ENCODE assay signal across 8 cellular contexts in the genomic region with DNA sequence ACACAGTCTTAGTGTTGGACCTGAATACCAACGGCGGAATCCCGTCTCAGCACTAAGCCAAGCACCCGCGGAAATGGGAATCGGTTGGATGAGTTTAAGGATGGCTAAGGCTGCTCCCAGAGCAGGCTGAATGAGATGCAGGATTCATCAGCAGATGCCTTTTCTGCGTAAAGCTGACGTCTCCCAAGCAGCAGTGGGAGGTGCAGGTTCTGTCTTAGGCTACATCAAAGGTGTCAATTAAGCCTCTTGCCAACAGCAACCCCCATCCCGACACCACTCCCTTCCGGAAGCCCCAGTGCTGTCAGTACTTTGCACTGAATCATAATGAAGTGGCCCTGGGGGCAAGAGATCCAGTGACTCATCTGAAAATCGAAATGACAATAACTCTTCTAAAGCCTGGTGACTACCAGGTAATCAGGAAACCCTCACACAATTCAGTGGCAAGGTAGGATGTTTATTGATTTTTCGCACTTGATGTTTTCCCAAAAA.
DNase-seq lines count a peak whose midpoint lies in the region; ATAC-seq and TF ChIP-seq lines count a peak whose summit lies in the region.
"Had no signal": no experiment of that assay in that cellular context is flagged by ENCODE, and none has a peak within 500 bp of the region (broad histone marks: within the 10 kb centered on the region; RNA-seq: fewer than 3 reads in every experiment).

No MANE protein-coding gene starts in this region.

- peak overlapping the region; percentile 97 for H3K27ac Mint-ChIP-seq in GM23338
- H3K27ac Mint-ChIP-seq in activated T-helper 1 cell treated with anti-CD3 and anti-CD28 coated beads, Interleukin-12 subunit alpha, Interleukin-12 subunit beta, Interleukin-2, Interleukin-4 antibody, amounts not matched to agents 30 ng/mL and 10 ng/mL and 1 ng/mL, durations not matched to agents 14 hours and 24 hours and 36 hours, result no peak overlapping the region

- ATAC-seq in GM23338 (peak; percentile 84), GM18909 (IDR thresholded peaks at IDR 0.05; ENCODE audit: poor library complexity, unreplicated experiment) (no peak)

- TF ChIP-seq CTCF in GM23338 (conservative IDR thresholded peaks at IDR 0.05; ENCODE audit: low read depth in 2 of 2) (no peak; a peak in 1 of 4 replicates), epithelial cell of proximal tubule (conservative IDR thresholded peaks at IDR 0.05; ENCODE audit: low read depth, low read length) (no peak)

- H3K27ac ChIP-seq in GM23338 (ENCODE audit: low read depth), result peak overlapping the region; percentile 99
- H3K27ac ChIP-seq in trophoblast cell (ENCODE audit: low read depth, low read length), result no peak overlapping the region
- H3K27ac ChIP-seq: left ventricle myocardium inferior had no signal

- peak overlapping the region; percentile 66 for H3K4me3 Mint-ChIP-seq in GM23338
- H3K4me3 Mint-ChIP-seq in activated T-helper 1 cell treated with anti-CD3 and anti-CD28 coated beads, Interleukin-12 subunit alpha, Interleukin-12 subunit beta, Interleukin-2, Interleukin-4 antibody, amounts not matched to agents 30 ng/mL and 10 ng/mL and 1 ng/mL, durations not matched to agents 14 hours and 24 hours and 36 hours, result no peak overlapping the region

- H3K36me3 Mint-ChIP-seq in GM23338 (ENCODE audit: low read depth), result peaks cover 31% of the 10 kb centered on the region
- no peaks in the 10 kb centered on the region for H3K36me3 Mint-ChIP-seq in activated T-helper 1 cell treated with anti-CD3 and anti-CD28 coated beads, Interleukin-12 subunit alpha, Interleukin-12 subunit beta, Interleukin-2, Interleukin-4 antibody, amounts not matched to agents 30 ng/mL and 10 ng/mL and 1 ng/mL, durations not matched to agents 14 hours and 24 hours and 36 hours (ENCODE audit: low read depth)

- H4K8ac ChIP-seq in trophoblast cell (ENCODE audit: low read depth, low read length), result no peak overlapping the region

- DNase-seq in GM23338 (ENCODE audit: low spot score) (peak; percentile 96), NCI-H2227 treated with DMSO at 0.1 percent for 48 hours (lab: John Stamatoyannopoulos, UW) (peak; percentile 26), epithelial cell of proximal tubule (ENCODE audit: low read depth) (peak; percentile 30), trophoblast cell (peak; percentile 51 to 78), activated gamma-delta T cell treated with Interleukin-2 at 50 U/mL for 16 hours (no peak)
- no peak for DNase-seq in activated T-helper 1 cell treated with anti-CD3 and anti-CD28 coated beads, Interleukin-12 subunit alpha, Interleukin-12 subunit beta, Interleukin-2, Interleukin-4 antibody, amounts not matched to agents 30 ng/mL and 10 ng/mL and 1 ng/mL, durations not matched to agents 14 hours and 24 hours and 36 hours (ENCODE audit: low spot score)
- DNase-seq: left ventricle myocardium inferior had no signal

- H3K4me2 ChIP-seq in GM23338 (peak overlapping the region; percentile 64), trophoblast cell (ENCODE audit: low read length) (peak overlapping the region; percentile 1)

- peaks cover 2% of the 10 kb centered on the region for H3K27me3 Mint-ChIP-seq in GM23338 (ENCODE audit: insufficient read depth, low read depth, poor library complexity)
- peaks cover 6% of the 10 kb centered on the region for H3K27me3 Mint-ChIP-seq in activated T-helper 1 cell treated with anti-CD3 and anti-CD28 coated beads, Interleukin-12 subunit alpha, Interleukin-12 subunit beta, Interleukin-2, Interleukin-4 antibody, amounts not matched to agents 30 ng/mL and 10 ng/mL and 1 ng/mL, durations not matched to agents 14 hours and 24 hours and 36 hours (ENCODE audit: insufficient read depth)

- no peak overlapping the region for H3K14ac ChIP-seq in trophoblast cell (ENCODE audit: low read length)

- H3K23ac ChIP-seq in trophoblast cell (ENCODE audit: low read length), result no peak overlapping the region

- no peak overlapping the region for H2BK12ac ChIP-seq in trophoblast cell (ENCODE audit: low read length)

- H2AK5ac ChIP-seq in trophoblast cell (ENCODE audit: low read length), result no peak overlapping the region

- H3K4me1 ChIP-seq in GM23338 (ENCODE audit: insufficient read depth) (peaks cover 61% of the 10 kb centered on the region), trophoblast cell (ENCODE audit: control insufficient read depth in 1 of 2, insufficient read depth in 2 of 2, low read length in 2 of 2) (peaks cover 2 to 7% of the 10 kb centered on the region in 2 experiments)

- H3K4ac ChIP-seq in trophoblast cell (ENCODE audit: low read depth, low read length), result no peak overlapping the region

- H3K9me3 ChIP-seq in trophoblast cell (ENCODE audit: insufficient read depth, low read depth, low read length), result peaks cover 1% of the 10 kb centered on the region
- H3K9me3 ChIP-seq: left ventricle myocardium inferior had no signal

- no peaks in the 10 kb centered on the region for H3K36me3 ChIP-seq in GM23338 (ENCODE audit: insufficient read depth)
- no peaks in the 10 kb centered on the region for H3K36me3 ChIP-seq in trophoblast cell (ENCODE audit: control insufficient read depth in 1 of 2, insufficient read depth in 2 of 2, low read length in 2 of 2)
- H3K36me3 ChIP-seq: left ventricle myocardium inferior had no signal

- H3K4me1 Mint-ChIP-seq in GM23338, result peaks cover 80% of the 10 kb centered on the region
- H3K4me1 Mint-ChIP-seq in activated T-helper 1 cell treated with anti-CD3 and anti-CD28 coated beads, Interleukin-12 subunit alpha, Interleukin-12 subunit beta, Interleukin-2, Interleukin-4 antibody, amounts not matched to agents 30 ng/mL and 10 ng/mL and 1 ng/mL, durations not matched to agents 14 hours and 24 hours and 36 hours (ENCODE audit: low read depth), result no peaks in the 10 kb centered on the region

- no peak overlapping the region for H3K9ac ChIP-seq in trophoblast cell (ENCODE audit: low read length)

- intact Hi-C loops in activated T-helper 1 cell treated with anti-CD3 and anti-CD28 coated beads, Interleukin-12 subunit alpha, Interleukin-12 subunit beta, Interleukin-2, Interleukin-4 antibody, amounts not matched to agents 30 ng/mL and 10 ng/mL and 1 ng/mL, durations not matched to agents 14 hours and 24 hours and 36 hours (cut with micrococcal nuclease), result no loop called here

- H3K4me3 ChIP-seq in GM23338 (peak overlapping the region; percentile 42), epithelial cell of proximal tubule (ENCODE audit: low read depth, low read length) (no peak overlapping the region), trophoblast cell (ENCODE audit: low read depth, low read length) (no peak overlapping the region)
- H3K4me3 ChIP-seq: left ventricle myocardium inferior had no signal

- no peak overlapping the region for H4K91ac ChIP-seq in trophoblast cell (ENCODE audit: low read depth, low read length)

- no peak overlapping the region for H2AFZ ChIP-seq in GM23338
- no peak overlapping the region for H2AFZ ChIP-seq in trophoblast cell (ENCODE audit: insufficient read depth, low read length, poor library complexity)

- H3F3A ChIP-seq in GM23338 (replicated peaks; ENCODE audit: low read depth), result peaks cover 19% of the 10 kb centered on the region

- H4K20me1 ChIP-seq in GM23338 (replicated peaks; ENCODE audit: insufficient read depth), result no peaks in the 10 kb centered on the region

- H3K9me2 ChIP-seq in GM23338 (ENCODE audit: insufficient read depth), result 0 out of 2 replicates have a peak, but pooled peaks cover 4% of the 10 kb centered on the region

- H3K9me3 Mint-ChIP-seq in GM23338, result no peaks in the 10 kb centered on the region
- H3K9me3 Mint-ChIP-seq in activated T-helper 1 cell treated with anti-CD3 and anti-CD28 coated beads, Interleukin-12 subunit alpha, Interleukin-12 subunit beta, Interleukin-2, Interleukin-4 antibody, amounts not matched to agents 30 ng/mL and 10 ng/mL and 1 ng/mL, durations not matched to agents 14 hours and 24 hours and 36 hours, result no peaks in the 10 kb centered on the region

- no CpG with 5 or more reads among the region's 12 CpGs for WGBS in trophoblast cell (ENCODE audit: extremely low coverage, insufficient coverage, insufficient read length)

- H3K27me3 ChIP-seq in GM23338 (ENCODE audit: insufficient read depth) (no peaks in the 10 kb centered on the region), trophoblast cell (ENCODE audit: insufficient read depth, low read length) (no peaks in the 10 kb centered on the region)

- no peak overlapping the region for H3K18ac ChIP-seq in trophoblast cell (ENCODE audit: low read length)

- H3K79me2 ChIP-seq in GM23338 (replicated peaks; ENCODE audit: insufficient read depth) (peaks cover 26% of the 10 kb centered on the region), trophoblast cell (ENCODE audit: control insufficient read depth, insufficient read depth, low read length, poor library complexity) (no peaks in the 10 kb centered on the region)

- no peak overlapping the region for H2BK5ac ChIP-seq in trophoblast cell (ENCODE audit: low read depth, low read length, poor library complexity)

- no peak overlapping the region for H4K12ac ChIP-seq in trophoblast cell (ENCODE audit: low read depth, low read length)

- H2BK120ac ChIP-seq in trophoblast cell (ENCODE audit: insufficient read depth, low read length, poor library complexity), result no peak overlapping the region

- no peaks in the 10 kb centered on the region for H3K79me1 ChIP-seq in trophoblast cell (ENCODE audit: low read length)

TF ChIP-seq in GM23338, 12 proteins besides CTCF, POLR2A, EP300 and RAD21 (continues in another document):
- TF ChIP-seq, protein P1, sequence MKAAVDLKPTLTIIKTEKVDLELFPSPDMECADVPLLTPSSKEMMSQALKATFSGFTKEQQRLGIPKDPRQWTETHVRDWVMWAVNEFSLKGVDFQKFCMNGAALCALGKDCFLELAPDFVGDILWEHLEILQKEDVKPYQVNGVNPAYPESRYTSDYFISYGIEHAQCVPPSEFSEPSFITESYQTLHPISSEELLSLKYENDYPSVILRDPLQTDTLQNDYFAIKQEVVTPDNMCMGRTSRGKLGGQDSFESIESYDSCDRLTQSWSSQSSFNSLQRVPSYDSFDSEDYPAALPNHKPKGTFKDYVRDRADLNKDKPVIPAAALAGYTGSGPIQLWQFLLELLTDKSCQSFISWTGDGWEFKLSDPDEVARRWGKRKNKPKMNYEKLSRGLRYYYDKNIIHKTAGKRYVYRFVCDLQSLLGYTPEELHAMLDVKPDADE (IDR thresholded peaks at IDR 0.05), result peak; percentile 59
- TF ChIP-seq CREB1 (CRISPR knock-in tag; IDR thresholded peaks at IDR 0.05; ENCODE audit: low read depth), result peak; percentile 83
- no peak for TF ChIP-seq STAT1 (IDR thresholded peaks at IDR 0.05; ENCODE audit: unreplicated experiment)

Comparison
In these comparisons a context has a peak if more than half of its experiments do, and no peak if none do; other contexts are left out.
1. DNase-seq: peak in GM23338 (single experiment), NCI-H2227 treated with DMSO at 0.1 percent for 48 hours (single experiment), epithelial cell of proximal tubule (single experiment) and trophoblast cell (2 of 2); none in activated gamma-delta T cell treated with Interleukin-2 at 50 U/mL for 16 hours (single experiment) and activated T-helper 1 cell treated with anti-CD3 and anti-CD28 coated beads, Interleukin-12 subunit alpha, Interleukin-12 subunit beta, Interleukin-2, Interleukin-4 antibody, amounts not matched to agents 30 ng/mL and 10 ng/mL and 1 ng/mL, durations not matched to agents 14 hours and 24 hours and 36 hours (single experiment).